23 cellular contexts compared by ENCODE assay signal in genomic region chr19:51127032-51127431, GRCh38. TPM values are rescaled to one million over a fixed set of nuclear protein-coding genes. Genes with fewer than 3 reads are reported as not detected.
A peak's percentile ranks its signal among the peaks of the same experiment; 100 is the strongest.
DNase-seq lines count a peak whose midpoint lies in the region; ATAC-seq and TF ChIP-seq lines count a peak whose summit lies in the region.
"Had no signal": no experiment of that assay in that cellular context is flagged by ENCODE, and none has a peak within 500 bp of the region (broad histone marks: within the 10 kb centered on the region; RNA-seq: fewer than 3 reads in every experiment).

No MANE protein-coding gene starts in this region.

- H3K27me3 Mint-ChIP-seq in activated naive CD4-positive, alpha-beta T cell treated with anti-CD3 and anti-CD28 coated beads, Interleukin-2, amount 50 U/mL, for 24 hours: no peaks in the 10 kb centered on the region
- H3K27me3 Mint-ChIP-seq in T-cell: peaks cover 0 to under 1% of the 10 kb centered on the region in 2 donors

- H3K27ac Mint-ChIP-seq in activated naive CD4-positive, alpha-beta T cell treated with anti-CD3 and anti-CD28 coated beads, Interleukin-2, amount 50 U/mL, for 24 hours: peak overlapping the region; percentile 91
- peak overlapping the region; percentile 92 to 97 for H3K27ac Mint-ChIP-seq in T-cell
- peak overlapping the region; percentile 61 for H3K27ac Mint-ChIP-seq in stimulated activated effector memory CD8-positive, alpha-beta T cell treated with anti-CD3 and anti-CD28 coated beads, Interleukin-12 subunit alpha, Interleukin-12 subunit beta, amount 100 ng/mL, for 72 hours
- H3K27ac Mint-ChIP-seq: H9; stimulated activated naive B cell treated with anti-CD40 and anti-IgM and Interleukin-4, amounts not matched to agents 10 μg/mL and 1 μg/mL and 100 μg/mL, for 72 hours had no signal

- no peaks in the 10 kb centered on the region for H3K36me3 ChIP-seq in mucosa of descending colon (ENCODE audit: low read depth)
- H3K36me3 ChIP-seq: esophagus muscularis mucosa had no signal

- no peak for DNase-seq in activated naive CD4-positive, alpha-beta T cell treated with anti-CD3 and anti-CD28 coated beads, Interleukin-2, amount 50 U/mL, for 16 hours
- DNase-seq in T-cell (no peak), mucosa of descending colon (peak in 2 of 3 donors; percentile 22 to 37), SW 1271 (lab: John Stamatoyannopoulos, UW) (no peak), NCI-H1694 treated with DMSO at 0.1 percent for 48 hours (lab: John Stamatoyannopoulos, UW) (no peak)
- DNase-seq in stimulated activated effector memory CD8-positive, alpha-beta T cell treated with anti-CD3 and anti-CD28 coated beads, Interleukin-12 subunit alpha, Interleukin-12 subunit beta, amount 100 ng/mL, for 72 hours (ENCODE audit: low spot score in 2 of 2): no peak
- no peak for DNase-seq in activated CD4-positive, alpha-beta T cell treated with anti-CD3 and anti-CD28 coated beads for 48 hours
- DNase-seq: activated CD4-positive, alpha-beta T cell treated with anti-CD3 and anti-CD28 coated beads for 4 hours; activated T-cell treated with anti-CD3 and anti-CD28 coated beads for 4 hours; Calu3; H9; naive B cell; NCI-H187 treated with DMSO at 0.1 percent for 48 hours; NCI-H446 treated with DMSO at 0.1 percent for 48 hours; stimulated activated CD4-positive, alpha-beta T cell treated with anti-CD3 and anti-CD28 coated beads, Interleukin-15, amount 100 ng/mL, for 24 hours; stimulated activated naive B cell treated with anti-CD40 and anti-IgM and Interleukin-4, amounts not matched to agents 10 μg/mL and 1 μg/mL and 100 μg/mL, for 72 hours had no signal

- no peaks in the 10 kb centered on the region for H3K9me3 Mint-ChIP-seq in activated naive CD4-positive, alpha-beta T cell treated with anti-CD3 and anti-CD28 coated beads, Interleukin-2, amount 50 U/mL, for 24 hours
- H3K9me3 Mint-ChIP-seq in T-cell: no peaks in the 10 kb centered on the region
- no peaks in the 10 kb centered on the region for H3K9me3 Mint-ChIP-seq in stimulated activated effector memory CD8-positive, alpha-beta T cell treated with anti-CD3 and anti-CD28 coated beads, Interleukin-12 subunit alpha, Interleukin-12 subunit beta, amount 100 ng/mL, for 72 hours
- H3K9me3 Mint-ChIP-seq: H9, naive B cell had no signal

- CTCF ChIA-PET in T-cell (lab: Charles Lee): no interaction called here

- H3K4me1 Mint-ChIP-seq in activated naive CD4-positive, alpha-beta T cell treated with anti-CD3 and anti-CD28 coated beads, Interleukin-2, amount 50 U/mL, for 24 hours: peaks cover 94% of the 10 kb centered on the region
- peaks cover 86 to 90% (median 88%) of the 10 kb centered on the region in 3 donors for H3K4me1 Mint-ChIP-seq in T-cell
- H3K4me1 Mint-ChIP-seq in stimulated activated effector memory CD8-positive, alpha-beta T cell treated with anti-CD3 and anti-CD28 coated beads, Interleukin-12 subunit alpha, Interleukin-12 subunit beta, amount 100 ng/mL, for 72 hours: peaks cover 85% of the 10 kb centered on the region

- no peak overlapping the region for H3K4me3 Mint-ChIP-seq in activated naive CD4-positive, alpha-beta T cell treated with anti-CD3 and anti-CD28 coated beads, Interleukin-2, amount 50 U/mL, for 24 hours
- H3K4me3 Mint-ChIP-seq in T-cell: peak overlapping the region in 2 of 3 donors; percentile 34 to 77
- peak overlapping the region; percentile 70 for H3K4me3 Mint-ChIP-seq in stimulated activated effector memory CD8-positive, alpha-beta T cell treated with anti-CD3 and anti-CD28 coated beads, Interleukin-12 subunit alpha, Interleukin-12 subunit beta, amount 100 ng/mL, for 72 hours
- H3K4me3 Mint-ChIP-seq: H9; naive B cell; stimulated activated naive B cell treated with anti-CD40 and anti-IgM and Interleukin-4, amounts not matched to agents 10 μg/mL and 1 μg/mL and 100 μg/mL, for 72 hours had no signal

- no peaks in the 10 kb centered on the region for H3K9me3 ChIP-seq in mucosa of descending colon
- H3K9me3 ChIP-seq: esophagus muscularis mucosa had no signal

- POLR2A ChIA-PET in T-cell (lab: Charles Lee): no interaction called here

- H3K36me3 Mint-ChIP-seq in activated naive CD4-positive, alpha-beta T cell treated with anti-CD3 and anti-CD28 coated beads, Interleukin-2, amount 50 U/mL, for 24 hours: no peaks in the 10 kb centered on the region
- no peaks in the 10 kb centered on the region for H3K36me3 Mint-ChIP-seq in T-cell
- peaks cover 19% of the 10 kb centered on the region for H3K36me3 Mint-ChIP-seq in stimulated activated effector memory CD8-positive, alpha-beta T cell treated with anti-CD3 and anti-CD28 coated beads, Interleukin-12 subunit alpha, Interleukin-12 subunit beta, amount 100 ng/mL, for 72 hours
- H3K36me3 Mint-ChIP-seq: naive B cell had no signal

- no peak overlapping the region for H3K4me3 ChIP-seq in mucosa of descending colon

- intact Hi-C loops in mucosa of descending colon (cut with DNase I, micrococcal nuclease): no loop called here

- ATAC-seq in T-cell (replicated peaks in 1 of 4): no peak
- no peak for ATAC-seq in mucosa of descending colon
- no peak for ATAC-seq in stimulated activated effector memory CD8-positive, alpha-beta T cell treated with anti-CD3 and anti-CD28 coated beads, Interleukin-12 subunit alpha, Interleukin-12 subunit beta, amount 100 ng/mL, for 72 hours
- ATAC-seq: stimulated activated naive B cell treated with anti-CD40 and anti-IgM and Interleukin-4, amounts not matched to agents 10 μg/mL and 1 μg/mL and 100 μg/mL, for 72 hours had no signal

- no peak for TF ChIP-seq CTCF in mucosa of descending colon (IDR thresholded peaks at IDR 0.05)

- peaks cover 4% of the 10 kb centered on the region for H3K4me1 ChIP-seq in mucosa of descending colon (ENCODE audit: low read depth)

RNA-seq across cellular contexts. Expression of gene SIGLEC9, which starts 2.3 kb away (rescaled TPM):
- total RNA-seq in T-cell (1 to 10 TPM in 3 of 5 donors, under 1 TPM in 2; 0.73 to 2.6 (median 1.6) TPM), mucosa of descending colon (1 to 10 TPM; 1.4 to 3.8 (median 3.2) TPM)
- total RNA-seq: Calu3, H9, MCF 10A, pulmonary artery endothelial cell, RPMI7951 had no signal

RNA-seq across cellular contexts. Expression of gene SIGLEC7, which starts 15.1 kb away (rescaled TPM):
- total RNA-seq in T-cell (1 to 10 TPM in 2 of 5 donors, under 1 TPM in 2, not detected in 1; 0.30 to 3.3 (median 1.0) TPM), mucosa of descending colon (1 to 10 TPM; 1.2 to 2.5 (median 1.4) TPM)
- total RNA-seq: Calu3, H9, MCF 10A, pulmonary artery endothelial cell, RPMI7951 had no signal

RNA-seq across cellular contexts. Expression of gene CTU1, which starts 18.8 kb away (rescaled TPM):
- 10 to 100 TPM in 3 of 5 donors, 1 to 10 TPM in 2; 3.2 to 18.1 (median 15.9) TPM for total RNA-seq in T-cell
- total RNA-seq in mucosa of descending colon: 1 to 10 TPM; 4.3 to 8.1 (median 4.8) TPM

RNA-seq across cellular contexts. Expression of gene KLK14, which starts 44.3 kb away (rescaled TPM):
- total RNA-seq in T-cell: under 1 TPM; 0.42 to 0.78 (median 0.70) TPM
- total RNA-seq in mucosa of descending colon: under 1 TPM in 1 of 3 donors, not detected in 2; 0.41 TPM
- total RNA-seq: left lobe of liver, pulmonary artery endothelial cell, RPMI7951, ureter had no signal

Comparison
In these comparisons a context has a peak if more than half of its experiments do, and no peak if none do; other contexts are left out.
1. DNase-seq: peak in mucosa of descending colon (2 of 3); none in activated naive CD4-positive, alpha-beta T cell treated with anti-CD3 and anti-CD28 coated beads, Interleukin-2, amount 50 U/mL, for 16 hours (single experiment), T-cell (0 of 34), stimulated activated effector memory CD8-positive, alpha-beta T cell treated with anti-CD3 and anti-CD28 coated beads, Interleukin-12 subunit alpha, Interleukin-12 subunit beta, amount 100 ng/mL, for 72 hours (0 of 2), SW 1271 (0 of 2), NCI-H1694 treated with DMSO at 0.1 percent for 48 hours (single experiment) and activated CD4-positive, alpha-beta T cell treated with anti-CD3 and anti-CD28 coated beads for 48 hours (single experiment).
2. Peak in every context shown above with its lines, with median percentiles within 50 percentile points of each other: H3K27ac Mint-ChIP-seq.